Comparison of ENCODE assay signal across 8 cellular contexts in the genomic region with DNA sequence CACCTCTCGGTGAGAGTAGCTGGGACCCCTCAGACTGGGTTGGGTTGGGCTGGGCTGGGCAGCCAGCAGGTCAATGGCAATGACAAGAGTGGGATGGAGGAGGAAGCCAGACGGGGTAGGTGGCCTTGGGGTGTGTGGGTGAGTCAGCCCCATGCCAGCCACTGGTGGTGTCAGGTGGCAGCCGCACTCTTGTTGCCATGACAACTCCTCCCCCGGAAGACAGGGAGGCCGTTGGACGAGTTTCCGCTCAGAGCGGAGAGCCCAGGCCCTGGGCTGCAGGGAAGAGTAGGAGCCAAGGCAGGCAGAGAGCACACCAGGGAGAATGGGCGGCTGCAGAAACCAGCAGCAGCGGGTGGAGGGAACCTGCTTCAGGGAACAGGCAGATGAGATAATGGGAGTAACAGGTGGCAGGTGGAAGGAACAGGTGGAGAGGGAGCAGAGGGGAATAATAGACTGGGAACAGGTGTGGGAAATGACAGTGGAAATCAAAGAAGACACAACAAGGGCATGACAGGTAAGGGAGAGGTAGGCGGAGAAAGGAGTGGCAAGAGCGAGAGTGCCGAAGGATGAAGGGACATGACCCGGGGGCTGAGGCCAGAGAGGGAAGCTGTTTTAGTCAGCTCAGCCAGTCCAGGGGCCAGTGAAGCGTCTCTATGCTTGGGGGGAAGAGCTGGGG. TPM values are rescaled to one million over a fixed set of nuclear protein-coding genes. Genes with fewer than 3 reads are reported as not detected.
A peak's percentile ranks its signal among the peaks of the same experiment; 100 is the strongest.
DNase-seq lines count a peak whose midpoint lies in the region; ATAC-seq, FAIRE-seq and TF ChIP-seq lines count a peak whose summit lies in the region.

No MANE protein-coding gene starts in this region.

- intact Hi-C loops in left lung (cut with DNase I) (no loop called here), stomach (cut with DNase I; ENCODE audit: low total_unique reads) (no loop called here)

- no peak for TF ChIP-seq POLR2A in stomach (IDR thresholded peaks at IDR 0.05)
- no peak for TF ChIP-seq POLR2A in erythroblast (IDR thresholded peaks at IDR 0.05; ENCODE audit: low read length)

- H4K20me1 ChIP-seq in astrocyte (ENCODE audit: insufficient read depth, low read length) = no peaks in the 10 kb centered on the region

- peak; percentile 46 for DNase-seq in HFFc6
- peak; percentile 98 for DNase-seq in NCI-H345 treated with DMSO at 0.1 percent for 48 hours (lab: John Stamatoyannopoulos, UW; ENCODE audit: unreplicated experiment)
- DNase-seq in astrocyte (ENCODE audit: low read depth) = peak; percentile 72
- peak; percentile 73 to 83 for DNase-seq in left lung
- peak; percentile 52 for DNase-seq in stomach
- DNase-seq in right atrium auricular region (ENCODE audit: low spot score) = no peak
- DNase-seq in OCI-M2 (lab: John Stamatoyannopoulos, UW; ENCODE audit: unreplicated experiment) = no peak
- DNase-seq in erythroblast (lab: John Stamatoyannopoulos, UW) = no peak

- H3K36me3 Mint-ChIP-seq in HFFc6 (ENCODE audit: low read depth) = no peaks in the 10 kb centered on the region
- peaks cover 10% of the 10 kb centered on the region for H3K36me3 Mint-ChIP-seq in astrocyte (ENCODE audit: low read depth, unreplicated experiment)

- no peaks in the 10 kb centered on the region for H3K79me2 ChIP-seq in astrocyte (ENCODE audit: insufficient read depth, low read length)

- no peaks in the 10 kb centered on the region for H3K9me3 ChIP-seq in astrocyte (ENCODE audit: insufficient read depth, low read depth, low read length)
- no peaks in the 10 kb centered on the region for H3K9me3 ChIP-seq in left lung
- no peaks in the 10 kb centered on the region for H3K9me3 ChIP-seq in stomach
- no peaks in the 10 kb centered on the region for H3K9me3 ChIP-seq in right atrium auricular region

- no peaks in the 10 kb centered on the region for H3K9me3 Mint-ChIP-seq in HFFc6
- no peaks in the 10 kb centered on the region for H3K9me3 Mint-ChIP-seq in astrocyte (ENCODE audit: unreplicated experiment)

- no peak for FAIRE-seq in astrocyte (lab: Jason Lieb, UNC)

- H3K27me3 Mint-ChIP-seq in HFFc6 (ENCODE audit: insufficient read depth) (peaks cover 40% of the 10 kb centered on the region), astrocyte (ENCODE audit: low read depth, unreplicated experiment) (peaks cover 15% of the 10 kb centered on the region)

- no peak for TF ChIP-seq EP300 in stomach (IDR thresholded peaks at IDR 0.05)

- H3K36me3 ChIP-seq in astrocyte (ENCODE audit: insufficient read depth, low read length) (no peaks in the 10 kb centered on the region), left lung (no peaks in the 10 kb centered on the region), stomach (no peaks in the 10 kb centered on the region), right atrium auricular region (no peaks in the 10 kb centered on the region)

- peak overlapping the region; percentile 68 for H3K4me2 ChIP-seq in astrocyte (ENCODE audit: low read length)

- peaks cover 4% of the 10 kb centered on the region for H3K27me3 ChIP-seq in astrocyte (ENCODE audit: insufficient read depth, low read length)
- peaks cover under 1 to 38% of the 10 kb centered on the region in 2 donors for H3K27me3 ChIP-seq in left lung
- peaks cover 0 to 27% (median 4%) of the 10 kb centered on the region in 3 donors for H3K27me3 ChIP-seq in stomach
- H3K27me3 ChIP-seq in right atrium auricular region = peaks cover 0 to 3% of the 10 kb centered on the region in 2 donors

- H3K4me1 Mint-ChIP-seq in HFFc6 (ENCODE audit: low read depth) (peaks cover 8% of the 10 kb centered on the region; the same call in 1 of the 2 replicates), astrocyte (ENCODE audit: low read depth, unreplicated experiment) (peaks cover 16% of the 10 kb centered on the region)

- peak; percentile 70 for ATAC-seq in left lung

- WGBS in stomach, 5 donors = 46 to 61% (median 51%) methylated on average over 15 of the region's 15 CpGs

- H3K4me1 ChIP-seq in astrocyte (ENCODE audit: insufficient read depth, low read length) (peaks cover 13% of the 10 kb centered on the region), left lung (peaks cover 0 to 4% of the 10 kb centered on the region in 2 donors), stomach (peaks cover 5 to 32% (median 12%) of the 10 kb centered on the region in 4 donors), right atrium auricular region (no peaks in the 10 kb centered on the region)

- H3K27ac Mint-ChIP-seq in HFFc6 (no peak overlapping the region), astrocyte (ENCODE audit: unreplicated experiment) (peak overlapping the region; percentile 51)

- H3K27ac ChIP-seq in astrocyte (ENCODE audit: low read depth, low read length) (no peak overlapping the region), left lung (no peak overlapping the region), stomach (peak overlapping the region in 3 of 5 donors; percentile 7 to 20 (median 14)), right atrium auricular region (no peak overlapping the region)

- no peak overlapping the region for H3K9ac ChIP-seq in astrocyte (ENCODE audit: low read length)

- H3K4me3 Mint-ChIP-seq in HFFc6 = no peak overlapping the region
- H3K4me3 Mint-ChIP-seq in astrocyte (ENCODE audit: unreplicated experiment) = no peak overlapping the region

- no peak for TF ChIP-seq CTCF in HFFc6 (IDR thresholded peaks at IDR 0.05)
- TF ChIP-seq CTCF in astrocyte (IDR thresholded peaks at IDR 0.05; ENCODE audit: insufficient read depth, low read depth, low read length) = no peak
- TF ChIP-seq CTCF in left lung (IDR thresholded peaks at IDR 0.05) = no peak
- TF ChIP-seq CTCF in stomach (IDR thresholded peaks at IDR 0.05) = no peak
- no peak for TF ChIP-seq CTCF in right atrium auricular region (IDR thresholded peaks at IDR 0.05)

- H3K4me3 ChIP-seq in astrocyte (ENCODE audit: insufficient read depth, low read depth, low read length) (peak overlapping the region; percentile 17), left lung (no peak overlapping the region), stomach (no peak overlapping the region), right atrium auricular region (no peak overlapping the region)

- H2AFZ ChIP-seq in astrocyte (ENCODE audit: low read depth, low read length) = peak overlapping the region; percentile 73

RNA-seq across cellular contexts. Expression of a gene that starts 8.7 kb away (rescaled TPM):
- under 1 TPM in 5 of 6 experiments, not detected in 1; 0.13 to 0.94 (median 0.33) TPM for total RNA-seq in HFFc6 (2021; fragmentation: NEBNext Ultra II Directional; extraction: Animal tissue kit (Norgen Biotek cat#: 25700))
- total RNA-seq in astrocyte (18.2 and 22.7 TPM in 2 replicates), left lung (10 to 100 TPM in 1 of 2 donors, 1 to 10 TPM in 1; 8.7 to 26.4 TPM), stomach (100 to 1,000 TPM in 1 of 5 donors, 10 to 100 TPM in 2, 1 to 10 TPM in 2; 7.5 to 134 (median 17.5) TPM), right atrium auricular region (1 to 10 TPM; 3.3 to 7.7 TPM)
- polyA plus RNA-seq in stomach = 10 to 100 TPM in 1 of 3 donors, 1 to 10 TPM in 2; 2.4 to 12.9 (median 6.2) TPM

RNA-seq across cellular contexts. Expression of a gene that starts 42.7 kb away (rescaled TPM):
- total RNA-seq in HFFc6 (2021; fragmentation: NEBNext Ultra II Directional; extraction: Animal tissue kit (Norgen Biotek cat#: 25700)) = 10 to 100 TPM; 17.0 to 21.1 (median 18.2) TPM
- total RNA-seq in astrocyte (17.3 and 20.3 TPM in 2 replicates), left lung (10 to 100 TPM; 15.8 to 16.1 TPM), stomach (10 to 100 TPM in 4 of 5 donors, not detected in 1; 15.6 to 61.4 (median 22.0) TPM), right atrium auricular region (1 to 10 TPM; 9.0 to 9.7 TPM)
- polyA plus RNA-seq in stomach = 10 to 100 TPM; 11.3 to 16.1 (median 11.6) TPM

Comparison
In these comparisons a context has a peak if more than half of its experiments do, and no peak if none do; other contexts are left out.
1. DNase-seq: peak in HFFc6 (single experiment), NCI-H345 treated with DMSO at 0.1 percent for 48 hours (single experiment), astrocyte (single experiment), left lung (2 of 2) and stomach (single experiment); none in right atrium auricular region (single experiment), OCI-M2 (single experiment) and erythroblast (0 of 2).
2. H3K27ac ChIP-seq: peak in stomach (3 of 5); none in astrocyte (single experiment), left lung (0 of 2) and right atrium auricular region (0 of 2).